In the genomic region with DNA sequence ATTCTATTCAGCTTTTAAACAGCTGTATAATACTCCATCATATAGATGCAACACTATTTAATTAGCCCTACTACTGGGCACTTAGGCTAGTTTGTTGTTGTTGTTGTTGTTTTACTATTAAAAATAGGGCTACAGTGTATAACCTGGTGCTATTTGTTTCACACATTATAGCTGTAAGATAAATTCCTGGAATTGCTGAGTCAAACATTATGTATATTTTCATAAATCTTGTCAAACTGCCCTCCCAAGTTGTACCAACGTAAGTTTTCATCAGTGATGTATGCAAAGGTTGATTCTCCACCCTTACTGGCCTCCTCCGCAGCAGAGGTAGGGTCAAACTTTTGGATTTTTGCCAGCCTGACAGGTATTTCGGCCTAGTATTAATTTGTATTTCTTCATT, we compare ENCODE assay signal across 20 cellular contexts. TPM values are rescaled to one million over a fixed set of nuclear protein-coding genes. Genes with fewer than 3 reads are reported as not detected.
"Had no signal": no experiment of that assay in that cellular context is flagged by ENCODE, and none has a peak within 500 bp of the region (broad histone marks: within the 10 kb centered on the region; RNA-seq: fewer than 3 reads in every experiment).

No MANE protein-coding gene starts in this region.

- H3K9me3 Mint-ChIP-seq: dendritic cell treated with granulocyte-macrophage colony-stimulating factor and Interleukin-4, amounts not matched to agents 40 ng/mL and 50 ng/mL, for 4 days; effector memory CD8-positive, alpha-beta T cell; endodermal cell; mesothelial cell of epicardium had no signal

- H3K4me3 ChIP-seq: colonic mucosa, esophagus muscularis mucosa, gastroesophageal sphincter, heart right ventricle, left lung, lower lobe of right lung, mucosa of descending colon had no signal

- H3K27ac Mint-ChIP-seq: dendritic cell treated with granulocyte-macrophage colony-stimulating factor and Interleukin-4, amounts not matched to agents 40 ng/mL and 50 ng/mL, for 4 days; effector memory CD8-positive, alpha-beta T cell; endodermal cell; mesothelial cell of epicardium had no signal

- H3K4me3 Mint-ChIP-seq: dendritic cell treated with granulocyte-macrophage colony-stimulating factor and Interleukin-4, amounts not matched to agents 40 ng/mL and 50 ng/mL, for 4 days; effector memory CD8-positive, alpha-beta T cell; endodermal cell; mesothelial cell of epicardium had no signal

- H3K36me3 Mint-ChIP-seq: mesothelial cell of epicardium had no signal

- FAIRE-seq: keratinocyte had no signal

- H3K36me3 ChIP-seq: colonic mucosa, esophagus muscularis mucosa, gastroesophageal sphincter, heart right ventricle, left lung, lower lobe of right lung had no signal

- ATAC-seq: effector memory CD8-positive, alpha-beta T cell; foreskin keratinocyte; gastroesophageal sphincter; heart right ventricle; left cardiac atrium; left lung; left ventricle myocardium superior; lower lobe of right lung; mucosa of descending colon had no signal

- DNase-seq: colonic mucosa; cortex of kidney; effector CD8-positive, alpha-beta T cell; effector memory CD8-positive, alpha-beta T cell; endodermal cell; foreskin keratinocyte; head of caudate nucleus; heart right ventricle; hippocampal formation; left cardiac atrium; left lung; left ventricle myocardium superior; lower lobe of right lung; mesenchymal stem cell; mucosa of descending colon had no signal

- H3K9me3 ChIP-seq: colonic mucosa, esophagus muscularis mucosa, gastroesophageal sphincter, heart right ventricle, left lung, lower lobe of right lung, mucosa of descending colon had no signal

- H3K27ac ChIP-seq: colonic mucosa, esophagus muscularis mucosa, gastroesophageal sphincter, left lung, lower lobe of right lung had no signal

RNA-seq across cellular contexts. Expression of a gene that starts 3.8 kb away (rescaled TPM):
- total RNA-seq: left ventricle myocardium superior had no signal
